In genomic region chr16:86578499-86579267, GRCh38 we compare ENCODE assay signal across 12 cellular contexts. TPM values are rescaled to one million over a fixed set of nuclear protein-coding genes. Genes with fewer than 3 reads are reported as not detected.
DNase-seq lines count a peak whose midpoint lies in the region; ATAC-seq and TF ChIP-seq lines count a peak whose summit lies in the region.
"Had no signal": no experiment of that assay in that cellular context is flagged by ENCODE, and none has a peak within 500 bp of the region (broad histone marks: within the 10 kb centered on the region; RNA-seq: fewer than 3 reads in every experiment).

Gene FOXL1, plus strand, starts transcription at chr16:86578549. Its CDS starts 175 bp downstream, at chr16:86578724.

- POLR2A ChIA-PET in activated CD8-positive, alpha-beta T cell treated with anti-CD3 and anti-CD28 coated beads for 36 hours (lab: Charles Lee), result no interaction called here
- POLR2A ChIA-PET in activated CD8-positive, alpha-beta T cell treated with anti-CD3 and anti-CD28 coated beads, Interleukin-2, amount 10 ng/mL, durations not matched to agents 7 days and 5 days (lab: Charles Lee), result no interaction called here

- H3K4me1 ChIP-seq in ectodermal cell (ENCODE audit: control insufficient read depth, insufficient read depth, low read length) (peaks cover 17% of the 10 kb centered on the region), right lobe of liver (no peaks in the 10 kb centered on the region), upper lobe of right lung (peaks cover 11% of the 10 kb centered on the region)
- H3K4me1 ChIP-seq: BE2C had no signal

- no peaks in the 10 kb centered on the region for H3K36me3 Mint-ChIP-seq in activated CD8-positive, alpha-beta T cell treated with anti-CD3 and anti-CD28 coated beads for 36 hours (ENCODE audit: low read depth)
- H3K36me3 Mint-ChIP-seq in activated CD8-positive, alpha-beta T cell treated with anti-CD3 and anti-CD28 coated beads, Interleukin-2, amount 10 ng/mL, durations not matched to agents 7 days and 5 days (ENCODE audit: low read depth), result no peaks in the 10 kb centered on the region

- peaks cover 9% of the 10 kb centered on the region for H3K4me1 Mint-ChIP-seq in activated CD8-positive, alpha-beta T cell treated with anti-CD3 and anti-CD28 coated beads for 36 hours (ENCODE audit: low read depth)
- H3K4me1 Mint-ChIP-seq in activated CD8-positive, alpha-beta T cell treated with anti-CD3 and anti-CD28 coated beads, Interleukin-2, amount 10 ng/mL, durations not matched to agents 7 days and 5 days (ENCODE audit: low read depth), result peaks cover 7% of the 10 kb centered on the region

- no peak for TF ChIP-seq CTCF in activated CD8-positive, alpha-beta T cell treated with anti-CD3 and anti-CD28 coated beads for 36 hours (IDR thresholded peaks at IDR 0.05)
- TF ChIP-seq CTCF in right lobe of liver (IDR thresholded peaks at IDR 0.05) (no peak), upper lobe of right lung (IDR thresholded peaks at IDR 0.05) (no peak)

- peaks cover 57% of the 10 kb centered on the region for H3K27me3 Mint-ChIP-seq in activated CD8-positive, alpha-beta T cell treated with anti-CD3 and anti-CD28 coated beads for 36 hours
- H3K27me3 Mint-ChIP-seq in activated CD8-positive, alpha-beta T cell treated with anti-CD3 and anti-CD28 coated beads, Interleukin-2, amount 10 ng/mL, durations not matched to agents 7 days and 5 days (ENCODE audit: low read depth), result peaks cover 59% of the 10 kb centered on the region

- no peak for DNase-seq in activated CD8-positive, alpha-beta T cell treated with anti-CD3 and anti-CD28 coated beads for 36 hours
- no peak for DNase-seq in activated CD8-positive, alpha-beta T cell treated with anti-CD3 and anti-CD28 coated beads, Interleukin-2, amount 10 ng/mL, durations not matched to agents 7 days and 5 days
- DNase-seq in right lobe of liver, result peak in 1 of 3 donors; percentile 55
- no peak for DNase-seq in upper lobe of right lung
- DNase-seq: activated CD4-positive, CD25-positive, alpha-beta regulatory T cell; BE2C; effector memory CD8-positive, alpha-beta T cell; NCI-H1694 treated with DMSO at 0.1 percent for 48 hours had no signal

- H3K9me3 Mint-ChIP-seq in activated CD8-positive, alpha-beta T cell treated with anti-CD3 and anti-CD28 coated beads for 36 hours, result no peaks in the 10 kb centered on the region
- no peaks in the 10 kb centered on the region for H3K9me3 Mint-ChIP-seq in activated CD8-positive, alpha-beta T cell treated with anti-CD3 and anti-CD28 coated beads, Interleukin-2, amount 10 ng/mL, durations not matched to agents 7 days and 5 days (ENCODE audit: insufficient read depth)
- H3K9me3 Mint-ChIP-seq: effector memory CD8-positive, alpha-beta T cell had no signal

- H3K27ac ChIP-seq in ectodermal cell (ENCODE audit: insufficient read depth, low read depth, low read length, poor library complexity, severe bottlenecking) (no peak within 1 kb of the TSS), right lobe of liver (peak within 1 kb of the TSS in 2 of 3 donors; percentile 24 to 64), upper lobe of right lung (peak within 1 kb of the TSS; percentile 42)

- TF ChIP-seq POLR2A in right lobe of liver (IDR thresholded peaks at IDR 0.05), result no peak

- 2% methylated on average over 73 of the region's 73 CpGs for WGBS in ectodermal cell, 2 experiments
- WGBS in right lobe of liver (ENCODE audit: insufficient coverage, low coverage, low lambda C conversion rate, missing lambda C conversion rate), result 10% methylated on average over 2 of the region's 73 CpGs

- ATAC-seq in activated CD8-positive, alpha-beta T cell treated with anti-CD3 and anti-CD28 coated beads for 36 hours, result peak; percentile 13
- ATAC-seq in activated CD8-positive, alpha-beta T cell treated with anti-CD3 and anti-CD28 coated beads, Interleukin-2, amount 10 ng/mL, durations not matched to agents 7 days and 5 days, result no peak
- peak in 1 of 4 donors; percentile 24 for ATAC-seq in right lobe of liver
- ATAC-seq in upper lobe of right lung, result peak; percentile 16
- no peak for ATAC-seq in activated CD4-positive, CD25-positive, alpha-beta regulatory T cell treated with anti-CD3 and anti-CD28 coated beads, Interleukin-2, amount 50 U/mL, for 24 hours
- ATAC-seq in GM18502 (IDR thresholded peaks at IDR 0.05; ENCODE audit: poor library complexity, unreplicated experiment), result no peak
- no peak for ATAC-seq in HG03108 (IDR thresholded peaks at IDR 0.05; ENCODE audit: unreplicated experiment)
- ATAC-seq: effector memory CD8-positive, alpha-beta T cell had no signal

- no peak within 1 kb of the TSS for H3K27ac Mint-ChIP-seq in activated CD8-positive, alpha-beta T cell treated with anti-CD3 and anti-CD28 coated beads for 36 hours
- no peak within 1 kb of the TSS for H3K27ac Mint-ChIP-seq in activated CD8-positive, alpha-beta T cell treated with anti-CD3 and anti-CD28 coated beads, Interleukin-2, amount 10 ng/mL, durations not matched to agents 7 days and 5 days
- H3K27ac Mint-ChIP-seq: effector memory CD8-positive, alpha-beta T cell had no signal

- H3K4me3 ChIP-seq in ectodermal cell (ENCODE audit: insufficient read depth, low read depth, low read length), result peak within 1 kb of the TSS; percentile 40
- H3K4me3 ChIP-seq in right lobe of liver, result peak within 1 kb of the TSS in 1 of 3 donors; percentile 4
- peak within 1 kb of the TSS; percentile 25 for H3K4me3 ChIP-seq in upper lobe of right lung

- H3K9me3 ChIP-seq in ectodermal cell (ENCODE audit: control insufficient read depth, low read length) (no peaks in the 10 kb centered on the region), right lobe of liver (no peaks in the 10 kb centered on the region), upper lobe of right lung (no peaks in the 10 kb centered on the region)
- H3K9me3 ChIP-seq: BE2C had no signal

- intact Hi-C loops in activated CD8-positive, alpha-beta T cell treated with anti-CD3 and anti-CD28 coated beads for 36 hours (cut with micrococcal nuclease), result no loop called here
- intact Hi-C loops in right lobe of liver (cut with DNase I), result loop anchor here in 1 of 2 donors (10.0 kb wide), 1 partner anchor 486 kb away; no protein-coding TSS in a partner anchor
- intact Hi-C loops in upper lobe of right lung (cut with DNase I), result loop anchor here (10.0 kb wide), 1 partner anchor 186 kb away; no protein-coding TSS in a partner anchor

- H3K36me3 ChIP-seq in ectodermal cell (ENCODE audit: control insufficient read depth, insufficient read depth, low read length), result no peaks in the 10 kb centered on the region
- no peaks in the 10 kb centered on the region for H3K36me3 ChIP-seq in right lobe of liver
- H3K36me3 ChIP-seq in upper lobe of right lung, result no peaks in the 10 kb centered on the region
- H3K36me3 ChIP-seq: BE2C had no signal

- H3K4me3 Mint-ChIP-seq in activated CD8-positive, alpha-beta T cell treated with anti-CD3 and anti-CD28 coated beads for 36 hours, result no peak within 1 kb of the TSS
- no peak within 1 kb of the TSS for H3K4me3 Mint-ChIP-seq in activated CD8-positive, alpha-beta T cell treated with anti-CD3 and anti-CD28 coated beads, Interleukin-2, amount 10 ng/mL, durations not matched to agents 7 days and 5 days

- CTCF ChIA-PET in activated CD8-positive, alpha-beta T cell treated with anti-CD3 and anti-CD28 coated beads for 36 hours (lab: Charles Lee), result no interaction called here
- CTCF ChIA-PET in activated CD8-positive, alpha-beta T cell treated with anti-CD3 and anti-CD28 coated beads, Interleukin-2, amount 10 ng/mL, durations not matched to agents 7 days and 5 days (lab: Charles Lee), result interaction anchor here (1.5 kb wide), 1 partner anchor 484 kb away, joined by 4 read pairs; no protein-coding TSS in a partner anchor

- peaks cover 93% of the 10 kb centered on the region for H3K27me3 ChIP-seq in ectodermal cell (ENCODE audit: control insufficient read depth, insufficient read depth, low read length, poor library complexity, severe bottlenecking)
- H3K27me3 ChIP-seq in right lobe of liver, result peaks cover 0 to 15% of the 10 kb centered on the region in 2 donors
- H3K27me3 ChIP-seq in upper lobe of right lung, result peaks cover 73% of the 10 kb centered on the region

RNA-seq across cellular contexts. Expression of gene FOXL1, which starts in this region (rescaled TPM):
- not detected for total RNA-seq in activated CD8-positive, alpha-beta T cell treated with anti-CD3 and anti-CD28 coated beads for 36 hours
- total RNA-seq in activated CD8-positive, alpha-beta T cell treated with anti-CD3 and anti-CD28 coated beads, Interleukin-2, amount 10 ng/mL, durations not matched to agents 7 days and 5 days, result not detected
- 2.1 TPM for polyA plus RNA-seq in ectodermal cell (2013, experiment 1 of 4)
- 2.8 TPM for polyA plus RNA-seq in ectodermal cell (2013, experiment 2 of 4)
- polyA plus RNA-seq in ectodermal cell (2013, experiment 3 of 4), result 0.91 TPM
- 1.2 TPM for polyA plus RNA-seq in ectodermal cell (2013, experiment 4 of 4)
- total RNA-seq in right lobe of liver, result under 1 TPM in 4 of 6 experiments, not detected in 2; 0.15 to 0.74 (median 0.46) TPM
- 0.81 TPM for total RNA-seq in upper lobe of right lung

Comparison
In these comparisons a context has a peak if more than half of its experiments do, and no peak if none do; other contexts are left out.
1. Peak in ATAC-seq in activated CD8-positive, alpha-beta T cell treated with anti-CD3 and anti-CD28 coated beads for 36 hours; RNA of the gene not detected or under 1 TPM.
2. Peak in ATAC-seq, H3K4me3 ChIP-seq and H3K27ac ChIP-seq in upper lobe of right lung; RNA of the gene not detected or under 1 TPM.